38 cellular contexts compared by ENCODE assay signal in the genomic region with DNA sequence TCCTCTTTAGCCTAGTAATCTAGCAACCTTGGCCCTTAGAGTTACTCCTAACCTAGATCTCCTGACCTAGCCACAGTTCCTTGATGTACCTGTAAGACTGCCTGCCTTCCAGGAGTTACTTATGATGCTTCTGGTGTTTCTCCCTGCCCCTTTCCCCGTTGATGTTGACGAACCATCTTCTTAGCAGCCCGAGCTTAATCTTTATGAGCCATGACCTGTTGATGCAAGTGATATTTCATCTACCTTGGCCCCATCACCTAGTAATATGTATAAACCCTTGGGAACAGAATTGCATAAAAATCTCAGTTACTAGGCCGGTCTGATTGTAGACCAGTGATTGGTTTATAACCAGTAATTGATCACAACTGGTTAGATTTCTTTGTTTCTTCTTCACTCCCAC. TPM values are rescaled to one million over a fixed set of nuclear protein-coding genes. Genes with fewer than 3 reads are reported as not detected.
"Had no signal": no experiment of that assay in that cellular context is flagged by ENCODE, and none has a peak within 500 bp of the region (broad histone marks: within the 10 kb centered on the region; RNA-seq: fewer than 3 reads in every experiment).

No MANE protein-coding gene starts in this region.

- H3K36me3 ChIP-seq: adrenal gland had no signal

- ATAC-seq: activated CD4-positive, alpha-beta T cell treated with anti-CD3 and anti-CD28 coated beads for 36 hours; activated CD8-positive, alpha-beta memory T cell treated with anti-CD3 and anti-CD28 coated beads, Interleukin-2, amount 10 ng/mL, durations not matched to agents 7 days and 5 days; activated CD8-positive, alpha-beta T cell treated with anti-CD3 and anti-CD28 coated beads, Interleukin-2, amount 10 ng/mL, durations not matched to agents 7 days and 5 days; activated naive CD8-positive, alpha-beta T cell treated with anti-CD3 and anti-CD28 coated beads, Interleukin-2, amount 50 U/mL, for 24 hours; body of pancreas; effector memory CD8-positive, alpha-beta T cell; gastroesophageal sphincter; heart right ventricle; T-helper 17 cell had no signal

- H3K27ac ChIP-seq: adrenal gland, body of pancreas, esophagus squamous epithelium, gastroesophageal sphincter, heart right ventricle, WERI-Rb-1 had no signal

- H3K27me3 Mint-ChIP-seq: activated CD4-positive, alpha-beta memory T cell treated with anti-CD3 and anti-CD28 coated beads for 36 hours had no signal

- H3K4me3 Mint-ChIP-seq: activated CD4-positive, alpha-beta memory T cell treated with anti-CD3 and anti-CD28 coated beads for 36 hours; activated CD4-positive, alpha-beta T cell treated with anti-CD3 and anti-CD28 coated beads for 36 hours; activated CD4-positive, alpha-beta T cell treated with anti-CD3 and anti-CD28 coated beads, Interleukin-2, amount 10 ng/mL, durations not matched to agents 24 days and 14 days; activated CD8-positive, alpha-beta memory T cell treated with anti-CD3 and anti-CD28 coated beads, Interleukin-2, amount 10 ng/mL, durations not matched to agents 7 days and 5 days; activated CD8-positive, alpha-beta T cell treated with anti-CD3 and anti-CD28 coated beads, Interleukin-2, amount 10 ng/mL, durations not matched to agents 7 days and 5 days; activated naive CD4-positive, alpha-beta T cell treated with anti-CD3 and anti-CD28 coated beads for 36 hours; activated naive CD4-positive, alpha-beta T cell treated with anti-CD3 and anti-CD28 coated beads, Interleukin-2, amount 50 U/mL, for 24 hours; activated naive CD8-positive, alpha-beta T cell treated with anti-CD3 and anti-CD28 coated beads, Interleukin-2, amount 50 U/mL, for 24 hours; activated T-helper 1 cell treated with anti-CD3 and anti-CD28 coated beads, Interleukin-12 subunit alpha, Interleukin-12 subunit beta, Interleukin-2, Interleukin-4 antibody, amounts not matched to agents 30 ng/mL and 10 ng/mL and 1 ng/mL, durations not matched to agents 14 hours and 24 hours and 36 hours; effector memory CD8-positive, alpha-beta T cell; T-helper 17 cell; T-helper 2 cell treated with Interferon-gamma antibody and Interleukin-4, amounts not matched to agents 5 μg/mL and 100 μg/mL, for 36 hours had no signal

- H3K4me3 ChIP-seq: adrenal gland, body of pancreas, esophagus squamous epithelium, gastroesophageal sphincter, heart right ventricle had no signal

- H3K9me3 ChIP-seq: adrenal gland, body of pancreas, esophagus squamous epithelium, gastroesophageal sphincter, heart right ventricle had no signal

- DNase-seq: activated CD4-positive, alpha-beta memory T cell treated with anti-CD3 and anti-CD28 coated beads for 36 hours; activated CD4-positive, alpha-beta T cell treated with anti-CD3 and anti-CD28 coated beads for 36 hours; activated CD4-positive, alpha-beta T cell treated with anti-CD3 and anti-CD28 coated beads, Interleukin-2, amount 10 ng/mL, durations not matched to agents 24 days and 14 days; activated CD4-positive, CD25-positive, alpha-beta regulatory T cell; activated CD4-positive, CD25-positive, alpha-beta regulatory T cell treated with anti-CD3 and anti-CD28 coated beads, Interleukin-2, amount 50 U/mL, for 72 hours; activated CD8-positive, alpha-beta memory T cell treated with anti-CD3 and anti-CD28 coated beads, Interleukin-2, amount 10 ng/mL, durations not matched to agents 7 days and 5 days; activated CD8-positive, alpha-beta memory T cell treated with anti-CD3 and anti-CD28 coated beads, Interleukin-2, amount 50 U/mL, for 4 hours; activated CD8-positive, alpha-beta T cell treated with anti-CD3 and anti-CD28 coated beads, Interleukin-2, amount 10 ng/mL, durations not matched to agents 7 days and 5 days; activated effector memory CD4-positive, alpha-beta T cell treated with anti-CD3 and anti-CD28 coated beads, Interleukin-2, amount 50 U/mL, for 16 hours; activated naive CD4-positive, alpha-beta T cell treated with anti-CD3 and anti-CD28 coated beads for 36 hours; activated naive CD8-positive, alpha-beta T cell treated with anti-CD3 and anti-CD28 coated beads for 36 hours; activated naive CD8-positive, alpha-beta T cell treated with anti-CD3 and anti-CD28 coated beads, Interleukin-2, amount 50 U/mL, for 24 hours; activated T-cell treated with anti-CD3 and anti-CD28 coated beads, Interleukin-2, amount 50 U/mL, for 1 hour; activated T-cell treated with anti-CD3 and anti-CD28 coated beads, Interleukin-2, amount 50 U/mL, for 48 hours; adrenal gland; amygdala; aorta; body of pancreas; caudate nucleus; cortex of kidney; dermis blood vessel endothelial cell; effector CD4-positive, alpha-beta T cell; effector memory CD8-positive, alpha-beta T cell; erythroblast; esophagus squamous epithelium; foreskin melanocyte; heart right ventricle; T-helper 17 cell; T1000; WERI-Rb-1 had no signal

- H3K27ac Mint-ChIP-seq: activated CD4-positive, alpha-beta memory T cell treated with anti-CD3 and anti-CD28 coated beads for 36 hours; activated CD4-positive, alpha-beta T cell treated with anti-CD3 and anti-CD28 coated beads for 36 hours; activated CD4-positive, alpha-beta T cell treated with anti-CD3 and anti-CD28 coated beads, Interleukin-2, amount 10 ng/mL, durations not matched to agents 24 days and 14 days; activated CD8-positive, alpha-beta memory T cell treated with anti-CD3 and anti-CD28 coated beads, Interleukin-2, amount 10 ng/mL, durations not matched to agents 7 days and 5 days; activated CD8-positive, alpha-beta T cell treated with anti-CD3 and anti-CD28 coated beads, Interleukin-2, amount 10 ng/mL, durations not matched to agents 7 days and 5 days; activated naive CD4-positive, alpha-beta T cell treated with anti-CD3 and anti-CD28 coated beads for 36 hours; activated naive CD4-positive, alpha-beta T cell treated with anti-CD3 and anti-CD28 coated beads, Interleukin-2, amount 50 U/mL, for 24 hours; activated naive CD8-positive, alpha-beta T cell treated with anti-CD3 and anti-CD28 coated beads for 36 hours; activated naive CD8-positive, alpha-beta T cell treated with anti-CD3 and anti-CD28 coated beads, Interleukin-2, amount 50 U/mL, for 24 hours; activated T-helper 1 cell treated with anti-CD3 and anti-CD28 coated beads, Interleukin-12 subunit alpha, Interleukin-12 subunit beta, Interleukin-2, Interleukin-4 antibody, amounts not matched to agents 30 ng/mL and 10 ng/mL and 1 ng/mL, durations not matched to agents 14 hours and 24 hours and 36 hours; activated T-helper 2 cell treated with anti-CD3 and anti-CD28 coated beads, Interferon-gamma antibody, Interleukin-2, Interleukin-4, amounts not matched to agents 10 μg/mL and 5 μg/mL and 100 μg/mL, durations not matched to agents 14 hours and 24 hours and 36 hours; effector memory CD8-positive, alpha-beta T cell; T-helper 17 cell; T-helper 2 cell treated with Interferon-gamma antibody and Interleukin-4, amounts not matched to agents 5 μg/mL and 100 μg/mL, for 36 hours had no signal

RNA-seq across cellular contexts. Expression of a gene that starts 31.2 kb away (rescaled TPM):
- total RNA-seq: activated CD8-positive, alpha-beta memory T cell treated with anti-CD3 and anti-CD28 coated beads for 36 hours; activated CD8-positive, alpha-beta memory T cell treated with anti-CD3 and anti-CD28 coated beads, Interleukin-2, amount 10 ng/mL, durations not matched to agents 7 days and 5 days; activated CD8-positive, alpha-beta T cell treated with anti-CD3 and anti-CD28 coated beads, Interleukin-2, amount 10 ng/mL, durations not matched to agents 7 days and 5 days; activated naive CD4-positive, alpha-beta T cell treated with anti-CD3 and anti-CD28 coated beads for 36 hours; activated naive CD8-positive, alpha-beta T cell treated with anti-CD3 and anti-CD28 coated beads for 36 hours; body of pancreas; chondrocyte; dermis blood vessel endothelial cell; glomerular endothelial cell had no signal
